Comparison of ENCODE assay signal across 16 cellular contexts in genomic region chr12:101880769-101881168, GRCh38.
"Had no signal": no experiment of that assay in that cellular context is flagged by ENCODE, and none has a peak within 500 bp of the region (broad histone marks: within the 10 kb centered on the region; RNA-seq: fewer than 3 reads in every experiment).

No MANE protein-coding gene starts in this region.

- H3K4me2 ChIP-seq: neural progenitor cell had no signal

- H3K27me3 ChIP-seq: body of pancreas, colonic mucosa, foreskin keratinocyte, ovary, tibial artery had no signal

- H2AFZ ChIP-seq: neural progenitor cell had no signal

- DNase-seq: activated CD4-positive, alpha-beta T cell treated with anti-CD3 and anti-CD28 coated beads, Interleukin-2, amount 10 ng/mL, durations not matched to agents 7 days and 5 days; activated CD8-positive, alpha-beta memory T cell treated with anti-CD3 and anti-CD28 coated beads, Interleukin-2, amount 50 U/mL, for 48 hours; activated naive CD8-positive, alpha-beta T cell treated with anti-CD3 and anti-CD28 coated beads for 36 hours; amygdala; body of pancreas; central memory CD4-positive, alpha-beta T cell; colonic mucosa; esophagus squamous epithelium; foreskin keratinocyte; immature natural killer cell; midbrain; ovary; stimulated activated CD4-positive, alpha-beta T cell treated with anti-CD3 and anti-CD28 coated beads, Interleukin-12 subunit alpha, Interleukin-12 subunit beta, amount 100 ng/mL, for 4 hours; stimulated activated CD4-positive, alpha-beta T cell treated with anti-CD3 and anti-CD28 coated beads, Interleukin-2, amount 100 ng/mL, for 24 hours; tibial artery had no signal

- H3K36me3 Mint-ChIP-seq: neural progenitor cell had no signal

- H3K4me3 Mint-ChIP-seq: activated CD4-positive, alpha-beta T cell treated with anti-CD3 and anti-CD28 coated beads, Interleukin-2, amount 10 ng/mL, durations not matched to agents 7 days and 5 days; activated naive CD8-positive, alpha-beta T cell treated with anti-CD3 and anti-CD28 coated beads for 36 hours; immature natural killer cell; neural progenitor cell had no signal

- H3K9ac ChIP-seq: neural progenitor cell had no signal

- H3K9me3 ChIP-seq: body of pancreas, colonic mucosa, esophagus squamous epithelium, ovary, tibial artery had no signal

- H3K36me3 ChIP-seq: colonic mucosa, esophagus squamous epithelium, neural progenitor cell, ovary, tibial artery had no signal

- H3K4me1 ChIP-seq: colonic mucosa, foreskin keratinocyte, neural progenitor cell had no signal

- H3K27ac Mint-ChIP-seq: activated CD4-positive, alpha-beta T cell treated with anti-CD3 and anti-CD28 coated beads, Interleukin-2, amount 10 ng/mL, durations not matched to agents 7 days and 5 days; activated naive CD8-positive, alpha-beta T cell treated with anti-CD3 and anti-CD28 coated beads for 36 hours; neural progenitor cell had no signal

- H3K4me3 ChIP-seq: body of pancreas, colonic mucosa, esophagus squamous epithelium, neural progenitor cell, ovary, tibial artery had no signal

- ATAC-seq: body of pancreas, foreskin keratinocyte had no signal

- H3K9me3 Mint-ChIP-seq: activated CD4-positive, alpha-beta T cell treated with anti-CD3 and anti-CD28 coated beads, Interleukin-2, amount 10 ng/mL, durations not matched to agents 7 days and 5 days; activated naive CD8-positive, alpha-beta T cell treated with anti-CD3 and anti-CD28 coated beads for 36 hours; immature natural killer cell; neural progenitor cell had no signal

- H3K27ac ChIP-seq: body of pancreas, colonic mucosa, esophagus squamous epithelium, foreskin keratinocyte, neural progenitor cell, ovary, tibial artery had no signal
